Comparison of ENCODE assay signal across 37 cellular contexts in the genomic region with DNA sequence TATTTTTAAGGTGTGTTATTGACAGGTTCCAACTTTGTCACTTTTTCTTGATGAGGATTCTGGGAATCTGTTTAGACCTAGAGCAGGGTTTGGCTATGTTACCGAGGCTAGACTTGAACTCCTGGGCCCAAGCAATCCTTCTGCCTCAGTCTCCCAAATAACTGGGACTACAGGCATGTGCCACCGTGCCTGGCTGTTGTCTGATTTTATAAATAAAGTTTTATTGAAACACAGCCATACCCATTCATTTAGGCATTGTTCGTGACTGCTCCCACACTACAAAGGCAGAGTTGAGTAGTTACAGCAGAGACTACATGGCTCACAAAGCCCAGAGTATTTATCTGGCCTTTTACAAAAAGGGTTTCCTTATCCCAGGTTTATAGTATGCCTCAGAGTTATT.
"Had no signal": no experiment of that assay in that cellular context is flagged by ENCODE, and none has a peak within 500 bp of the region (broad histone marks: within the 10 kb centered on the region; RNA-seq: fewer than 3 reads in every experiment).

No MANE protein-coding gene starts in this region.

- H3K27me3 Mint-ChIP-seq: activated B cell treated with CpG ODN at 0.5 μM for 24 hours; activated CD4-positive, alpha-beta memory T cell treated with anti-CD3 and anti-CD28 coated beads for 36 hours; activated CD4-positive, alpha-beta T cell treated with anti-CD3 and anti-CD28 coated beads, Interleukin-2, amount 10 ng/mL, durations not matched to agents 24 days and 14 days; activated naive CD8-positive, alpha-beta T cell treated with anti-CD3 and anti-CD28 coated beads for 36 hours; activated T-helper 17 cell treated with anti-CD3 and anti-CD28 coated beads, Interleukin-2, amount 50 U/mL, for 72 hours had no signal

- H3K27ac ChIP-seq: adrenal gland, body of pancreas, brain microvascular endothelial cell, breast epithelium, VCaP had no signal

- H3K27me3 ChIP-seq: adrenal gland, body of pancreas, brain microvascular endothelial cell, breast epithelium had no signal

- DNase-seq: activated B cell treated with CpG ODN at 0.5 μM for 24 hours; activated CD4-positive, alpha-beta memory T cell treated with anti-CD3 and anti-CD28 coated beads for 36 hours; activated CD4-positive, alpha-beta T cell treated with anti-CD3 and anti-CD28 coated beads for 4 hours; activated CD4-positive, alpha-beta T cell treated with anti-CD3 and anti-CD28 coated beads, Interleukin-2, amount 10 ng/mL, durations not matched to agents 24 days and 14 days; activated CD4-positive, alpha-beta T cell treated with anti-CD3 and anti-CD28 coated beads, Interleukin-2, amount 50 U/mL, for 1 hour; activated CD4-positive, alpha-beta T cell treated with anti-CD3 and anti-CD28 coated beads, Interleukin-2, amount 50 U/mL, for 4 hours; activated CD4-positive, CD25-positive, alpha-beta regulatory T cell treated with anti-CD3 and anti-CD28 coated beads, Interleukin-2, amount 50 U/mL, for 72 hours; activated CD8-positive, alpha-beta memory T cell treated with anti-CD3 and anti-CD28 coated beads, Interleukin-2, amount 50 U/mL, for 4 hours; activated CD8-positive, alpha-beta T cell treated with anti-CD3 and anti-CD28 coated beads for 36 hours; activated effector memory CD4-positive, alpha-beta T cell treated with anti-CD3 and anti-CD28 coated beads, Interleukin-2, amount 50 U/mL, for 16 hours; activated gamma-delta T cell treated with Interleukin-2 at 50 U/mL for 16 hours; activated naive CD4-positive, alpha-beta T cell; activated naive CD4-positive, alpha-beta T cell treated with anti-CD3 and anti-CD28 coated beads for 36 hours; activated naive CD4-positive, alpha-beta T cell treated with anti-CD3 and anti-CD28 coated beads, Interleukin-2, amount 50 U/mL, for 16 hours; activated naive CD8-positive, alpha-beta T cell treated with anti-CD3 and anti-CD28 coated beads for 36 hours; activated T-cell treated with anti-CD3 and anti-CD28 coated beads for 4 hours; activated T-cell treated with anti-CD3 and anti-CD28 coated beads, Interleukin-2, amount 50 U/mL, for 1 hour; activated T-cell treated with anti-CD3 and anti-CD28 coated beads, Interleukin-2, amount 50 U/mL, for 4 hours; activated T-cell treated with anti-CD3 and anti-CD28 coated beads, Interleukin-2, amount 50 U/mL, for 72 hours; adrenal gland; amniotic stem cell; aorta; body of pancreas; brain microvascular endothelial cell; central memory CD4-positive, alpha-beta T cell; T-helper 1 cell; T-helper 2 cell; T-helper 9 cell had no signal

- H3K4me3 ChIP-seq: adrenal gland, body of pancreas, breast epithelium had no signal

- H3K4me3 Mint-ChIP-seq: activated B cell treated with CpG ODN at 0.5 μM for 24 hours; activated CD4-positive, alpha-beta memory T cell treated with anti-CD3 and anti-CD28 coated beads for 36 hours; activated CD4-positive, alpha-beta T cell treated with anti-CD3 and anti-CD28 coated beads, Interleukin-2, amount 10 ng/mL, durations not matched to agents 24 days and 14 days; activated CD8-positive, alpha-beta T cell treated with anti-CD3 and anti-CD28 coated beads for 36 hours; activated naive CD4-positive, alpha-beta T cell treated with anti-CD3 and anti-CD28 coated beads for 36 hours; activated naive CD8-positive, alpha-beta T cell treated with anti-CD3 and anti-CD28 coated beads for 36 hours; activated T-cell treated with anti-CD3 and anti-CD28 coated beads, Interleukin-2, amount 50 U/mL, for 4 hours; activated T-cell treated with anti-CD3 and anti-CD28 coated beads, Interleukin-2, amount 50 U/mL, for 72 hours; activated T-helper 1 cell treated with anti-CD3 and anti-CD28 coated beads, Interleukin-12 subunit alpha, Interleukin-12 subunit beta, Interleukin-2, Interleukin-4 antibody, amounts not matched to agents 30 ng/mL and 10 ng/mL and 1 ng/mL, durations not matched to agents 14 hours and 24 hours and 36 hours; activated T-helper 17 cell treated with anti-CD3 and anti-CD28 coated beads, Interleukin-2, amount 50 U/mL, for 72 hours; T-helper 1 cell treated with Interleukin-12 subunit alpha and Interleukin-12 subunit beta and Interleukin-4 antibody, amounts not matched to agents 30 μg/mL and 1 μg/mL, for 36 hours; T-helper 2 cell treated with Interferon-gamma antibody and Interleukin-4, amounts not matched to agents 5 μg/mL and 100 μg/mL, for 36 hours had no signal

- H3K4me1 ChIP-seq: breast epithelium had no signal

- H3K9me3 ChIP-seq: adrenal gland, body of pancreas, breast epithelium had no signal

- FAIRE-seq: astrocyte, TTC549 had no signal

- H3K36me3 Mint-ChIP-seq: activated CD4-positive, alpha-beta memory T cell treated with anti-CD3 and anti-CD28 coated beads for 36 hours; activated naive CD4-positive, alpha-beta T cell treated with anti-CD3 and anti-CD28 coated beads, Interleukin-2, amount 50 U/mL, for 72 hours; activated naive CD8-positive, alpha-beta T cell treated with anti-CD3 and anti-CD28 coated beads for 36 hours had no signal

- H3K9me3 Mint-ChIP-seq: activated B cell treated with CpG ODN at 0.5 μM for 24 hours; activated CD4-positive, alpha-beta memory T cell treated with anti-CD3 and anti-CD28 coated beads for 36 hours; activated CD4-positive, alpha-beta T cell treated with anti-CD3 and anti-CD28 coated beads, Interleukin-2, amount 10 ng/mL, durations not matched to agents 24 days and 14 days; activated CD8-positive, alpha-beta T cell treated with anti-CD3 and anti-CD28 coated beads for 36 hours; activated naive CD4-positive, alpha-beta T cell treated with anti-CD3 and anti-CD28 coated beads for 36 hours; activated naive CD4-positive, alpha-beta T cell treated with anti-CD3 and anti-CD28 coated beads, Interleukin-2, amount 50 U/mL, for 72 hours; activated naive CD8-positive, alpha-beta T cell treated with anti-CD3 and anti-CD28 coated beads for 36 hours; activated T-cell treated with anti-CD3 and anti-CD28 coated beads, Interleukin-2, amount 50 U/mL, for 4 hours; activated T-cell treated with anti-CD3 and anti-CD28 coated beads, Interleukin-2, amount 50 U/mL, for 72 hours; activated T-helper 1 cell treated with anti-CD3 and anti-CD28 coated beads, Interleukin-12 subunit alpha, Interleukin-12 subunit beta, Interleukin-2, Interleukin-4 antibody, amounts not matched to agents 30 ng/mL and 10 ng/mL and 1 ng/mL, durations not matched to agents 14 hours and 24 hours and 36 hours; activated T-helper 17 cell treated with anti-CD3 and anti-CD28 coated beads, Interleukin-2, amount 50 U/mL, for 72 hours; T-helper 1 cell treated with Interleukin-12 subunit alpha and Interleukin-12 subunit beta and Interleukin-4 antibody, amounts not matched to agents 30 μg/mL and 1 μg/mL, for 36 hours; T-helper 2 cell treated with Interferon-gamma antibody and Interleukin-4, amounts not matched to agents 5 μg/mL and 100 μg/mL, for 36 hours had no signal

- H3K36me3 ChIP-seq: breast epithelium had no signal

- H3K4me1 Mint-ChIP-seq: activated B cell treated with CpG ODN at 0.5 μM for 24 hours; activated CD4-positive, alpha-beta T cell treated with anti-CD3 and anti-CD28 coated beads, Interleukin-2, amount 10 ng/mL, durations not matched to agents 24 days and 14 days; activated naive CD8-positive, alpha-beta T cell treated with anti-CD3 and anti-CD28 coated beads for 36 hours; activated T-helper 17 cell treated with anti-CD3 and anti-CD28 coated beads, Interleukin-2, amount 50 U/mL, for 72 hours had no signal

- H3K27ac Mint-ChIP-seq: activated B cell treated with CpG ODN at 0.5 μM for 24 hours; activated CD4-positive, alpha-beta memory T cell treated with anti-CD3 and anti-CD28 coated beads for 36 hours; activated CD4-positive, alpha-beta T cell treated with anti-CD3 and anti-CD28 coated beads, Interleukin-2, amount 10 ng/mL, durations not matched to agents 24 days and 14 days; activated CD8-positive, alpha-beta T cell treated with anti-CD3 and anti-CD28 coated beads for 36 hours; activated naive CD4-positive, alpha-beta T cell treated with anti-CD3 and anti-CD28 coated beads for 36 hours; activated naive CD4-positive, alpha-beta T cell treated with anti-CD3 and anti-CD28 coated beads, Interleukin-2, amount 50 U/mL, for 72 hours; activated naive CD8-positive, alpha-beta T cell treated with anti-CD3 and anti-CD28 coated beads for 36 hours; activated T-cell treated with anti-CD3 and anti-CD28 coated beads, Interleukin-2, amount 50 U/mL, for 72 hours; activated T-helper 1 cell treated with anti-CD3 and anti-CD28 coated beads, Interleukin-12 subunit alpha, Interleukin-12 subunit beta, Interleukin-2, Interleukin-4 antibody, amounts not matched to agents 30 ng/mL and 10 ng/mL and 1 ng/mL, durations not matched to agents 14 hours and 24 hours and 36 hours; activated T-helper 17 cell treated with anti-CD3 and anti-CD28 coated beads, Interleukin-2, amount 50 U/mL, for 72 hours; T-helper 1 cell treated with Interleukin-12 subunit alpha and Interleukin-12 subunit beta and Interleukin-4 antibody, amounts not matched to agents 30 μg/mL and 1 μg/mL, for 36 hours; T-helper 2 cell treated with Interferon-gamma antibody and Interleukin-4, amounts not matched to agents 5 μg/mL and 100 μg/mL, for 36 hours had no signal

- ATAC-seq: activated CD8-positive, alpha-beta T cell treated with anti-CD3 and anti-CD28 coated beads for 36 hours; activated naive CD4-positive, alpha-beta T cell treated with anti-CD3 and anti-CD28 coated beads, Interleukin-2, amount 50 U/mL, for 72 hours; activated T-cell treated with anti-CD3 and anti-CD28 coated beads, Interleukin-2, amount 50 U/mL, for 4 hours; activated T-cell treated with anti-CD3 and anti-CD28 coated beads, Interleukin-2, amount 50 U/mL, for 72 hours; activated T-helper 17 cell treated with anti-CD3 and anti-CD28 coated beads, Interleukin-2, amount 50 U/mL, for 72 hours; body of pancreas had no signal
